In genomic region chr6:52232990-52233389, GRCh38 we compare ENCODE assay signal across 1 cellular context.
TF ChIP-seq lines count a peak whose summit lies in the region.

No MANE protein-coding gene starts in this region.

TF ChIP-seq in HepG2, 621 proteins besides CTCF, POLR2A, EP300 and RAD21:
- peak; percentile 29; the same call in 1 of the 2 replicates for TF ChIP-seq LCORL (IDR thresholded peaks at IDR 0.05)
- TF ChIP-seq LCORL (CRISPR knock-in tag; IDR thresholded peaks at IDR 0.05) = no peak
- no peak for TF ChIP-seq ZMYM3 (CRISPR knock-in tag; IDR thresholded peaks at IDR 0.05)
TF ChIP-seq in HepG2: peak in this region for 1.
